ENCODE assay signal across 6 cellular contexts in genomic region chr7:43137121-43137744, GRCh38. TPM values are rescaled to one million over a fixed set of nuclear protein-coding genes. Genes with fewer than 3 reads are reported as not detected.
"Had no signal": no experiment of that assay in that cellular context is flagged by ENCODE, and none has a peak within 500 bp of the region (broad histone marks: within the 10 kb centered on the region; RNA-seq: fewer than 3 reads in every experiment).

No MANE protein-coding gene starts in this region.

RNA-seq across cellular contexts. Expression of gene HECW1, which starts 24.8 kb away (rescaled TPM):
- total RNA-seq: activated B cell treated with CpG ODN at 0.5 μM for 24 hours; activated CD4-positive, alpha-beta T cell treated with anti-CD3 and anti-CD28 coated beads for 36 hours; activated naive CD4-positive, alpha-beta T cell treated with anti-CD3 and anti-CD28 coated beads, Interleukin-2, amount 50 U/mL, for 72 hours; activated T-helper 17 cell treated with anti-CD3 and anti-CD28 coated beads, Interleukin-2, amount 50 U/mL, for 72 hours; left cardiac atrium; T-helper 1 cell treated with Interleukin-12 subunit alpha and Interleukin-12 subunit beta and Interleukin-4 antibody, amounts not matched to agents 30 ng/mL and 1 ng/mL, for 36 hours had no signal
